In the genomic region with DNA sequence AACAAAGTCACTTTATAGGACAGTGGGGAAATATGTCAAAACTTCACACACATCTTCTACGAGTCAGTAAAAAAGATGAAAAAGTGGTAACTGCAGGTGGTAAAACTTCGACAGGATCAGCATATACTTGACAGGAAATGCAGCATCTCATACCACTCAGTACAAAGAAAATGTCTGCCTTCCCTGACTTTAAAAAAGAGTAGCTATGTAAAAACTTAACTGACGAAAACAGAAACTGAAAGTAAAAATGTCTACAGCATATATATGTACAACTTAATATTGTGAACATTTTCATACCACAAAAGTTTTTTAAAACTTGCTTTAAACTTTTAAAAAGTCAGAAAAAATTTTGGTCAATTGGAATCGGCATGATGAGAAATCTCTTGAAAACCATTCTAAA, we compare ENCODE assay signal across 8 cellular contexts. TPM values are rescaled to one million over a fixed set of nuclear protein-coding genes. Genes with fewer than 3 reads are reported as not detected.
DNase-seq lines count a peak whose midpoint lies in the region; ATAC-seq, FAIRE-seq and TF ChIP-seq lines count a peak whose summit lies in the region.

No MANE protein-coding gene starts in this region.

- DNase-seq in EL (peak; percentile 23), astrocyte (ENCODE audit: low read depth) (no peak), upper lobe of right lung (no peak), SHP77 (lab: John Stamatoyannopoulos, UW) (no peak)
- DNase-seq in stimulated activated CD4-positive, alpha-beta T cell treated with anti-CD3 and anti-CD28 coated beads, Interleukin-4, amount 100 ng/mL, for 1 hour = no peak

- peak overlapping the region; percentile 91 for H3K9ac ChIP-seq in astrocyte (ENCODE audit: low read length)
- H3K9ac ChIP-seq in liver (ENCODE audit: low read depth in 1 of 2, low read length in 2 of 2) = peak overlapping the region; percentile 55 to 60

- H3K36me3 Mint-ChIP-seq in astrocyte (ENCODE audit: low read depth, unreplicated experiment) = no peaks in the 10 kb centered on the region

- no peaks in the 10 kb centered on the region for H3K27me3 Mint-ChIP-seq in astrocyte (ENCODE audit: low read depth, unreplicated experiment)

- no peaks in the 10 kb centered on the region for H3K27me3 ChIP-seq in astrocyte (ENCODE audit: insufficient read depth, low read length)
- no peaks in the 10 kb centered on the region for H3K27me3 ChIP-seq in liver (ENCODE audit: control insufficient read depth in 4 of 4, insufficient read depth in 4 of 4, low read length in 3 of 4)
- H3K27me3 ChIP-seq in upper lobe of right lung = no peaks in the 10 kb centered on the region

- no peak for ATAC-seq in upper lobe of right lung
- no peak for ATAC-seq in GM19452 (IDR thresholded peaks at IDR 0.05; ENCODE audit: unreplicated experiment)

- no peaks in the 10 kb centered on the region for H3K9me3 Mint-ChIP-seq in astrocyte (ENCODE audit: unreplicated experiment)

- no peak for FAIRE-seq in astrocyte (lab: Jason Lieb, UNC)

- intact Hi-C loops in upper lobe of right lung (cut with DNase I) = no loop called here

- H3K27ac ChIP-seq in KOPT-K1 (ENCODE audit: low read depth, low read length, poor library complexity, severe bottlenecking) (peak overlapping the region; percentile 77), astrocyte (ENCODE audit: low read depth, low read length) (peak overlapping the region; percentile 84), liver (ENCODE audit: low read depth in 1 of 2, low read length in 2 of 2) (peak overlapping the region; percentile 83 to 91), upper lobe of right lung (peak overlapping the region; percentile 88)

- H3K4me1 Mint-ChIP-seq in astrocyte (ENCODE audit: low read depth, unreplicated experiment) = peaks cover 16% of the 10 kb centered on the region

- H4K20me1 ChIP-seq in astrocyte (ENCODE audit: insufficient read depth, low read length) = peaks cover 41% of the 10 kb centered on the region

- H2AFZ ChIP-seq in astrocyte (ENCODE audit: low read depth, low read length) = no peak overlapping the region

- no peaks in the 10 kb centered on the region for H3K9me3 ChIP-seq in KOPT-K1 (ENCODE audit: insufficient read depth, low read length, poor library complexity, severe bottlenecking)
- no peaks in the 10 kb centered on the region for H3K9me3 ChIP-seq in astrocyte (ENCODE audit: insufficient read depth, low read depth, low read length)
- no peaks in the 10 kb centered on the region for H3K9me3 ChIP-seq in liver (ENCODE audit: control insufficient read depth in 4 of 4, low read length in 3 of 4)
- H3K9me3 ChIP-seq in upper lobe of right lung = no peaks in the 10 kb centered on the region

- peaks cover 8% of the 10 kb centered on the region for H3K4me1 ChIP-seq in astrocyte (ENCODE audit: insufficient read depth, low read length)
- peaks cover 0 to 34% (median 23%) of the 10 kb centered on the region in 4 donors for H3K4me1 ChIP-seq in liver (ENCODE audit: control insufficient read depth in 4 of 4, insufficient read depth in 4 of 4, low read length in 3 of 4)
- peaks cover 14% of the 10 kb centered on the region for H3K4me1 ChIP-seq in upper lobe of right lung

- H3K27ac Mint-ChIP-seq in astrocyte (ENCODE audit: unreplicated experiment) = peak overlapping the region; percentile 91

- peak overlapping the region; percentile 97 for H3K4me2 ChIP-seq in astrocyte (ENCODE audit: low read length)

- TF ChIP-seq CTCF in astrocyte (IDR thresholded peaks at IDR 0.05; ENCODE audit: insufficient read depth, low read depth, low read length) (no peak), liver (IDR thresholded peaks at IDR 0.05; ENCODE audit: low read depth, low read length, missing input control) (no peak), upper lobe of right lung (IDR thresholded peaks at IDR 0.05) (no peak)

- H3K4me3 Mint-ChIP-seq in astrocyte (ENCODE audit: unreplicated experiment) = peak overlapping the region; percentile 93

- TF ChIP-seq RAD21 in liver (IDR thresholded peaks at IDR 0.05) = no peak

- peaks cover 59% of the 10 kb centered on the region for H3K79me2 ChIP-seq in astrocyte (ENCODE audit: insufficient read depth, low read length)

- H3K36me3 ChIP-seq in KOPT-K1 (ENCODE audit: insufficient read depth, low read length) (peaks cover 38% of the 10 kb centered on the region), astrocyte (ENCODE audit: insufficient read depth, low read length) (peaks cover 6% of the 10 kb centered on the region), liver (ENCODE audit: control insufficient read depth in 4 of 4, insufficient read depth in 3 of 4, low read depth in 1 of 4, low read length in 3 of 4) (peaks cover under 1 to 10% (median 5%) of the 10 kb centered on the region in 4 donors), upper lobe of right lung (peaks cover 19% of the 10 kb centered on the region)

- H3K4me3 ChIP-seq in astrocyte (ENCODE audit: insufficient read depth, low read depth, low read length) (peak overlapping the region; percentile 92), liver (ENCODE audit: low read depth in 1 of 3, low read length in 3 of 3) (peak overlapping the region; percentile 82 to 96 (median 89)), upper lobe of right lung (peak overlapping the region; percentile 95)

- WGBS in liver = 1% methylated on average over 4 of the region's 4 CpGs

TF ChIP-seq in liver, 16 proteins besides CTCF, POLR2A, EP300 and RAD21:
- TF ChIP-seq RXRA (IDR thresholded peaks at IDR 0.05) = no peak
- no peak for TF ChIP-seq FOXA2 (IDR thresholded peaks at IDR 0.05)
- TF ChIP-seq SP1 (IDR thresholded peaks at IDR 0.05) = no peak
- TF ChIP-seq EGR1 (IDR thresholded peaks at IDR 0.05; ENCODE audit: low read depth in 2 of 2) = no peak
- no peak for TF ChIP-seq JUND (IDR thresholded peaks at IDR 0.05)
- TF ChIP-seq FOXA1 (IDR thresholded peaks at IDR 0.05) = no peak
- TF ChIP-seq, protein P1, sequence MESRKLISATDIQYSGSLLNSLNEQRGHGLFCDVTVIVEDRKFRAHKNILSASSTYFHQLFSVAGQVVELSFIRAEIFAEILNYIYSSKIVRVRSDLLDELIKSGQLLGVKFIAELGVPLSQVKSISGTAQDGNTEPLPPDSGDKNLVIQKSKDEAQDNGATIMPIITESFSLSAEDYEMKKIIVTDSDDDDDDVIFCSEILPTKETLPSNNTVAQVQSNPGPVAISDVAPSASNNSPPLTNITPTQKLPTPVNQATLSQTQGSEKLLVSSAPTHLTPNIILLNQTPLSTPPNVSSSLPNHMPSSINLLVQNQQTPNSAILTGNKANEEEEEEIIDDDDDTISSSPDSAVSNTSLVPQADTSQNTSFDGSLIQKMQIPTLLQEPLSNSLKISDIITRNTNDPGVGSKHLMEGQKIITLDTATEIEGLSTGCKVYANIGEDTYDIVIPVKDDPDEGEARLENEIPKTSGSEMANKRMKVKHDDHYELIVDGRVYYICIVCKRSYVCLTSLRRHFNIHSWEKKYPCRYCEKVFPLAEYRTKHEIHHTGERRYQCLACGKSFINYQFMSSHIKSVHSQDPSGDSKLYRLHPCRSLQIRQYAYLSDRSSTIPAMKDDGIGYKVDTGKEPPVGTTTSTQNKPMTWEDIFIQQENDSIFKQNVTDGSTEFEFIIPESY (IDR thresholded peaks at IDR 0.05) = no peak

RNA-seq across cellular contexts. Expression of a gene that starts 0.9 kb away (rescaled TPM):
- total RNA-seq in astrocyte = 143 and 148 TPM in 2 replicates
- 10 to 100 TPM; 26.3 to 73.2 TPM for total RNA-seq in liver
- polyA plus RNA-seq in liver = 10 to 100 TPM; 62.5 to 88.6 TPM
- 67.8 TPM for total RNA-seq in upper lobe of right lung

RNA-seq across cellular contexts. Expression of a gene that starts 27.7 kb away (rescaled TPM):
- 135 and 138 TPM in 2 replicates for total RNA-seq in astrocyte
- total RNA-seq in liver = 10 to 100 TPM in 1 of 2 donors, 1 to 10 TPM in 1; 5.4 to 10.6 TPM
- 1 to 10 TPM; 1.0 to 1.3 TPM for polyA plus RNA-seq in liver
- 183 TPM for total RNA-seq in upper lobe of right lung

RNA-seq across cellular contexts. Expression of a gene that starts 41.0 kb away (rescaled TPM):
- total RNA-seq in astrocyte (0.70 and 0.77 TPM in 2 replicates), liver (1 to 10 TPM in 1 of 2 donors, under 1 TPM in 1; 0.14 to 4.4 TPM), upper lobe of right lung (3.1 TPM)
- 1 to 10 TPM; 3.0 to 4.7 TPM for polyA plus RNA-seq in liver

RNA-seq across cellular contexts. Expression of a gene that starts 58.3 kb away (rescaled TPM):
- 5.5 and 6.2 TPM in 2 replicates for total RNA-seq in astrocyte
- total RNA-seq in liver = 1 to 10 TPM in 1 of 2 donors, under 1 TPM in 1; 0.61 to 1.6 TPM
- polyA plus RNA-seq in liver = 1 to 10 TPM; 1.0 to 1.7 TPM
- total RNA-seq in upper lobe of right lung = 4.6 TPM

Comparison
In these comparisons a context has a peak if more than half of its experiments do, and no peak if none do; other contexts are left out.
1. RNA of a gene that starts 27.7 kb away (total RNA-seq): 183 TPM in upper lobe of right lung (single experiment) and 135 to 138 TPM in astrocyte; 5.4 to 10.6 TPM in liver; every median in the first group is over 10 times any median in the second.
2. Peak in every context shown above with its lines, with median percentiles within 50 percentile points of each other: H3K27ac ChIP-seq and H3K4me3 ChIP-seq.